Comparison of ENCODE assay signal across 1 cellular context in genomic region chr10:96310359-96310669, GRCh38.
TF ChIP-seq lines count a peak whose summit lies in the region.

No MANE protein-coding gene starts in this region.

TF ChIP-seq in WTC11, 78 proteins besides CTCF, POLR2A, EP300 and RAD21 (continued from another document):
- TF ChIP-seq, protein P1, sequence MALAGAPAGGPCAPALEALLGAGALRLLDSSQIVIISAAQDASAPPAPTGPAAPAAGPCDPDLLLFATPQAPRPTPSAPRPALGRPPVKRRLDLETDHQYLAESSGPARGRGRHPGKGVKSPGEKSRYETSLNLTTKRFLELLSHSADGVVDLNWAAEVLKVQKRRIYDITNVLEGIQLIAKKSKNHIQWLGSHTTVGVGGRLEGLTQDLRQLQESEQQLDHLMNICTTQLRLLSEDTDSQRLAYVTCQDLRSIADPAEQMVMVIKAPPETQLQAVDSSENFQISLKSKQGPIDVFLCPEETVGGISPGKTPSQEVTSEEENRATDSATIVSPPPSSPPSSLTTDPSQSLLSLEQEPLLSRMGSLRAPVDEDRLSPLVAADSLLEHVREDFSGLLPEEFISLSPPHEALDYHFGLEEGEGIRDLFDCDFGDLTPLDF (CRISPR knock-in tag; IDR thresholded peaks at IDR 0.05) = no peak
- TF ChIP-seq SMAD4 (CRISPR knock-in tag; IDR thresholded peaks at IDR 0.05) (no peak), E2F5 (CRISPR knock-in tag; IDR thresholded peaks at IDR 0.05) (no peak), FOXJ3 (CRISPR knock-in tag; IDR thresholded peaks at IDR 0.05; ENCODE audit: borderline replicate concordance) (no peak), SP1 (CRISPR knock-in tag; conservative IDR thresholded peaks at IDR 0.05) (no peak), JUN (CRISPR knock-in tag; IDR thresholded peaks at IDR 0.05) (no peak), ZNF512 (CRISPR knock-in tag; IDR thresholded peaks at IDR 0.05; ENCODE audit: borderline replicate concordance) (no peak), GABPB1 (CRISPR knock-in tag; IDR thresholded peaks at IDR 0.05) (no peak), ESRRA (CRISPR knock-in tag; IDR thresholded peaks at IDR 0.05; ENCODE audit: borderline replicate concordance) (no peak), FOXP4 (CRISPR knock-in tag; IDR thresholded peaks at IDR 0.05) (no peak), ZNF219 (CRISPR knock-in tag; IDR thresholded peaks at IDR 0.05; ENCODE audit: borderline replicate concordance) (no peak)
- TF ChIP-seq, protein P2, sequence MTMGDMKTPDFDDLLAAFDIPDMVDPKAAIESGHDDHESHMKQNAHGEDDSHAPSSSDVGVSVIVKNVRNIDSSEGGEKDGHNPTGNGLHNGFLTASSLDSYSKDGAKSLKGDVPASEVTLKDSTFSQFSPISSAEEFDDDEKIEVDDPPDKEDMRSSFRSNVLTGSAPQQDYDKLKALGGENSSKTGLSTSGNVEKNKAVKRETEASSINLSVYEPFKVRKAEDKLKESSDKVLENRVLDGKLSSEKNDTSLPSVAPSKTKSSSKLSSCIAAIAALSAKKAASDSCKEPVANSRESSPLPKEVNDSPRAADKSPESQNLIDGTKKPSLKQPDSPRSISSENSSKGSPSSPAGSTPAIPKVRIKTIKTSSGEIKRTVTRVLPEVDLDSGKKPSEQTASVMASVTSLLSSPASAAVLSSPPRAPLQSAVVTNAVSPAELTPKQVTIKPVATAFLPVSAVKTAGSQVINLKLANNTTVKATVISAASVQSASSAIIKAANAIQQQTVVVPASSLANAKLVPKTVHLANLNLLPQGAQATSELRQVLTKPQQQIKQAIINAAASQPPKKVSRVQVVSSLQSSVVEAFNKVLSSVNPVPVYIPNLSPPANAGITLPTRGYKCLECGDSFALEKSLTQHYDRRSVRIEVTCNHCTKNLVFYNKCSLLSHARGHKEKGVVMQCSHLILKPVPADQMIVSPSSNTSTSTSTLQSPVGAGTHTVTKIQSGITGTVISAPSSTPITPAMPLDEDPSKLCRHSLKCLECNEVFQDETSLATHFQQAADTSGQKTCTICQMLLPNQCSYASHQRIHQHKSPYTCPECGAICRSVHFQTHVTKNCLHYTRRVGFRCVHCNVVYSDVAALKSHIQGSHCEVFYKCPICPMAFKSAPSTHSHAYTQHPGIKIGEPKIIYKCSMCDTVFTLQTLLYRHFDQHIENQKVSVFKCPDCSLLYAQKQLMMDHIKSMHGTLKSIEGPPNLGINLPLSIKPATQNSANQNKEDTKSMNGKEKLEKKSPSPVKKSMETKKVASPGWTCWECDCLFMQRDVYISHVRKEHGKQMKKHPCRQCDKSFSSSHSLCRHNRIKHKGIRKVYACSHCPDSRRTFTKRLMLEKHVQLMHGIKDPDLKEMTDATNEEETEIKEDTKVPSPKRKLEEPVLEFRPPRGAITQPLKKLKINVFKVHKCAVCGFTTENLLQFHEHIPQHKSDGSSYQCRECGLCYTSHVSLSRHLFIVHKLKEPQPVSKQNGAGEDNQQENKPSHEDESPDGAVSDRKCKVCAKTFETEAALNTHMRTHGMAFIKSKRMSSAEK (CRISPR knock-in tag; IDR thresholded peaks at IDR 0.05; ENCODE audit: borderline replicate concordance) = no peak
